Comparison of ENCODE assay signal across 27 cellular contexts in the genomic region with DNA sequence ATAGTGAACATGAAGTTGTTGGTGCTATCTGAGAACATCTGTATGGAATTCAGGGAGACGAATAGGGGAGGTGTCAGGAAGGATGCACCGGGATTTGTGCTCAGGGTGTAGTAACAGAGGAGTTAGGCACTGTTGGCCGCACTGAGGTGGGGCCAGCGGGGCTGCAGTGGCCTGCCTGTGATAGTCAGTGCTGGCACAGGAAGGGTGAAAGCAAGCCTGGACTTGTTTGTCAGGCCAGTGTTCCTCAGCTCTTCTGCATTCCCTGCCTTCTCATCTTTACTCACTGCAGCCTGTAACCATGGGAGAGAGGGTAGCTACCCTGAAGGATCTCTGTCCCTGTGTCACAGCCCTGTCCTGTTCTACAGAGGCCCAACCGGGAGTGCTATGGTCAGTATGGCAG.
"Had no signal": no experiment of that assay in that cellular context is flagged by ENCODE, and none has a peak within 500 bp of the region (broad histone marks: within the 10 kb centered on the region; RNA-seq: fewer than 3 reads in every experiment).

No MANE protein-coding gene starts in this region.

- H3K27ac ChIP-seq: adrenal gland, body of pancreas, esophagus squamous epithelium, gastrocnemius medialis, neural progenitor cell, spleen, suprapubic skin, tibial artery had no signal

- H3K36me3 ChIP-seq: adrenal gland, esophagus squamous epithelium, gastrocnemius medialis, neural progenitor cell, spleen, suprapubic skin, tibial artery had no signal

- H3K4me2 ChIP-seq: neural progenitor cell had no signal

- ATAC-seq: activated CD8-positive, alpha-beta T cell treated with anti-CD3 and anti-CD28 coated beads for 36 hours; activated T-cell treated with anti-CD3 and anti-CD28 coated beads, Interleukin-2, amount 50 U/mL, for 72 hours; body of pancreas; effector memory CD8-positive, alpha-beta T cell; gastrocnemius medialis; left cardiac atrium; left ventricle myocardium superior; natural killer cell; right cardiac atrium had no signal

- H3K9ac ChIP-seq: neural progenitor cell had no signal

- DNase-seq: activated CD4-positive, alpha-beta T cell treated with anti-CD3 and anti-CD28 coated beads for 1 hour; activated CD4-positive, alpha-beta T cell treated with anti-CD3 and anti-CD28 coated beads, Interleukin-2, amount 10 ng/mL, durations not matched to agents 7 days and 5 days; activated CD8-positive, alpha-beta T cell treated with anti-CD3 and anti-CD28 coated beads for 36 hours; activated effector memory CD4-positive, alpha-beta T cell treated with Interleukin-2 at 50 U/mL for 16 hours; activated naive CD4-positive, alpha-beta T cell treated with anti-CD3 and anti-CD28 coated beads for 36 hours; activated naive CD8-positive, alpha-beta T cell treated with anti-CD3 and anti-CD28 coated beads for 36 hours; activated T-cell treated with anti-CD3 and anti-CD28 coated beads, Interleukin-2, amount 50 U/mL, for 72 hours; adrenal gland; aorta; body of pancreas; cortex of kidney; effector memory CD8-positive, alpha-beta T cell; esophagus squamous epithelium; gastrocnemius medialis; glutamatergic neuron; left cardiac atrium; left ventricle myocardium superior; natural killer cell; right cardiac atrium; spleen; stimulated activated naive CD4-positive, alpha-beta T cell; T-helper 2 cell; tibial artery had no signal

- H3K27me3 ChIP-seq: adrenal gland, body of pancreas, esophagus squamous epithelium, gastrocnemius medialis, neural progenitor cell, spleen, suprapubic skin, tibial artery had no signal

- H2AFZ ChIP-seq: neural progenitor cell had no signal

- H3K4me3 ChIP-seq: adrenal gland, body of pancreas, esophagus squamous epithelium, gastrocnemius medialis, neural progenitor cell, spleen, suprapubic skin, tibial artery had no signal

- H3K4me1 ChIP-seq: adrenal gland, body of pancreas, esophagus squamous epithelium, gastrocnemius medialis, neural progenitor cell, spleen, suprapubic skin, tibial artery had no signal

- FAIRE-seq: endothelial cell of umbilical vein, islet of Langerhans had no signal

- H3K9me3 ChIP-seq: adrenal gland, body of pancreas, esophagus squamous epithelium, gastrocnemius medialis, spleen, suprapubic skin, tibial artery had no signal
